Comparison of ENCODE assay signal across 26 cellular contexts in the genomic region with DNA sequence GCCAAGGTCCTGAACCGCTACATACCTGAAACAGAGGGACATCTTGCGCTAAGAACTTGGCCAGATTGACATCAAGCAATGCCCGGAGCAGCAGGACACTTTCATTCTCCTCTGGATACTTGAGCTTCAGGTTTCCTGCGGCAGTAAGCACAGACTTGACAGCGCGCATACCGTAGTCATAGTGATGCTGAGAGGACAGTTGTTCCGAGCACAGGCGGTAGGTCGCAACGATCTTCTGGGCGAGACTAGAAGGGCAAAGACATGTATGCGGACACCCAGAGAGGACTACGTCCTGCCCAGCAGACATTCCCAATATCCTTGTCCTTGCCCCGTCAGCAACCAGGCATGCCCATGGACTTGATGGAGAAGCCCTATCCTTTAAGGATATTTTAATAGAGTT.
"Had no signal": no experiment of that assay in that cellular context is flagged by ENCODE, and none has a peak within 500 bp of the region (broad histone marks: within the 10 kb centered on the region; RNA-seq: fewer than 3 reads in every experiment).

No MANE protein-coding gene starts in this region.

- DNase-seq: hippocampal formation; kidney glomerular epithelial cell; left cardiac atrium; left ventricle myocardium superior; lower lobe of right lung; mammary epithelial cell; mesenchymal stem cell; naive thymus-derived CD8-positive, alpha-beta T cell; occipital lobe; right lobe of liver; stimulated activated CD4-positive, alpha-beta T cell treated with anti-CD3 and anti-CD28 coated beads, Interleukin-2, amount 100 ng/mL, for 24 hours; stimulated activated CD4-positive, alpha-beta T cell treated with anti-CD3 and anti-CD28 coated beads, Interleukin-4, amount 100 ng/mL, for 1 hour; stimulated activated naive B cell treated with anti-CD40 and anti-IgM and Interleukin-4, amounts not matched to agents 10 μg/mL and 1 μg/mL and 100 μg/mL, for 72 hours; stimulated activated naive CD8-positive, alpha-beta T cell treated with anti-CD3 and anti-CD28 coated beads, Interleukin-15, Interleukin-2, amounts not matched to agents 100 U/mL and 50 U/mL, for 24 hours; stomach; testis; thyroid gland; trophoblast cell; upper lobe of right lung had no signal

- H3K4me2 ChIP-seq: smooth muscle cell had no signal

- H3K9me3 Mint-ChIP-seq: stimulated activated naive B cell treated with anti-CD40 and anti-IgM and Interleukin-4, amounts not matched to agents 10 μg/mL and 1 μg/mL and 100 μg/mL, for 72 hours had no signal

- H3K79me2 ChIP-seq: parathyroid adenoma had no signal

- H3K4me1 Mint-ChIP-seq: naive thymus-derived CD8-positive, alpha-beta T cell; nephron; neural crest cell; stimulated activated naive B cell treated with anti-CD40 and anti-IgM and Interleukin-4, amounts not matched to agents 10 μg/mL and 1 μg/mL and 100 μg/mL, for 72 hours had no signal

- H3K36me3 Mint-ChIP-seq: naive thymus-derived CD8-positive, alpha-beta T cell; stimulated activated naive B cell treated with anti-CD40 and anti-IgM and Interleukin-4, amounts not matched to agents 10 μg/mL and 1 μg/mL and 100 μg/mL, for 72 hours had no signal

- H3K9me3 ChIP-seq: lower lobe of right lung, neutrophil, right atrium auricular region, right lobe of liver, stomach, testis, thyroid gland, upper lobe of right lung had no signal

- H3K27ac Mint-ChIP-seq: naive thymus-derived CD8-positive, alpha-beta T cell; nephron; stimulated activated naive B cell treated with anti-CD40 and anti-IgM and Interleukin-4, amounts not matched to agents 10 μg/mL and 1 μg/mL and 100 μg/mL, for 72 hours had no signal

- H3K9ac ChIP-seq: parathyroid adenoma had no signal

- H2AFZ ChIP-seq: parathyroid adenoma had no signal

- H3K27ac ChIP-seq: lower lobe of right lung, neutrophil, parathyroid adenoma, right atrium auricular region, right lobe of liver, stomach, testis, thyroid gland, upper lobe of right lung had no signal

- H3K27me3 Mint-ChIP-seq: stimulated activated naive B cell treated with anti-CD40 and anti-IgM and Interleukin-4, amounts not matched to agents 10 μg/mL and 1 μg/mL and 100 μg/mL, for 72 hours had no signal

- H3K4me3 ChIP-seq: lower lobe of right lung, right atrium auricular region, right lobe of liver, smooth muscle cell, stomach, testis, thyroid gland, upper lobe of right lung had no signal

- ATAC-seq: left cardiac atrium; left lobe of liver; left ventricle myocardium superior; lower lobe of right lung; naive thymus-derived CD8-positive, alpha-beta T cell; right lobe of liver; stimulated activated naive B cell treated with anti-CD40 and anti-IgM and Interleukin-4, amounts not matched to agents 10 μg/mL and 1 μg/mL and 100 μg/mL, for 72 hours; stimulated activated naive CD8-positive, alpha-beta T cell treated with anti-CD3 and anti-CD28 coated beads, Interleukin-15, Interleukin-2, amounts not matched to agents 100 U/mL and 50 U/mL, for 24 hours; upper lobe of right lung had no signal

- H3K27me3 ChIP-seq: right atrium auricular region, right lobe of liver, stomach, testis, thyroid gland, upper lobe of right lung had no signal

- H3K36me3 ChIP-seq: lower lobe of right lung, neutrophil, right atrium auricular region, right lobe of liver, stomach, thyroid gland, upper lobe of right lung had no signal

- H3K4me3 Mint-ChIP-seq: naive thymus-derived CD8-positive, alpha-beta T cell; nephron; neural crest cell; stimulated activated naive B cell treated with anti-CD40 and anti-IgM and Interleukin-4, amounts not matched to agents 10 μg/mL and 1 μg/mL and 100 μg/mL, for 72 hours had no signal

- H3K4me1 ChIP-seq: lower lobe of right lung, parathyroid adenoma, right atrium auricular region, right lobe of liver, stomach, testis, thyroid gland, upper lobe of right lung had no signal
